16 cellular contexts compared by ENCODE assay signal in the genomic region with DNA sequence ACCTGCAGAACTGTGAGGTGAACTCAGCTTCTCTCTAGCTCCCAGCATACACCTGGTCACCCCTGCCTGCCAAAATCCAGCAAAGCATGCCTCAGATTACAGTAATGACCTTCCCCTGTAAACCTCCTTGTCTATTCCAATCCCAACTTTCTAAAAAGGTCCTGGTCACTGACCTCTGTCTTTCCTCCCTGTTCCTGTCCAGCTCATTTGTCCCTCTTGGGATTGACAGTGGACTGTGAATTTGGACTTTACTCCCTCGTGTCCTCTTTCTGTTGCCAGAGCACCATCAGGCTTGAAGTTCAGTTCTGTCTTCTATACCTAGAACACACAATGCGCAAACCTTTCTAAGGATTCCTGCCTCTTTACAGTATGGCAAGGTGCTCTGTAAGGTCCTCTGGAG. TPM values are rescaled to one million over a fixed set of nuclear protein-coding genes. Genes with fewer than 3 reads are reported as not detected.
DNase-seq lines count a peak whose midpoint lies in the region; ATAC-seq, FAIRE-seq and TF ChIP-seq lines count a peak whose summit lies in the region.
"Had no signal": no experiment of that assay in that cellular context is flagged by ENCODE, and none has a peak within 500 bp of the region (broad histone marks: within the 10 kb centered on the region; RNA-seq: fewer than 3 reads in every experiment).

No MANE protein-coding gene starts in this region.

- peaks cover 4% of the 10 kb centered on the region for H3K79me2 ChIP-seq in HepG2 (ENCODE audit: insufficient read depth, low read length)

- H3K27ac Mint-ChIP-seq in MCF 10A (ENCODE audit: low read depth, unreplicated experiment): peak overlapping the region; percentile 20
- H3K27ac Mint-ChIP-seq: HFFc6 had no signal

- TF ChIP-seq RAD21 in HepG2 (CRISPR knock-in tag; IDR thresholded peaks at IDR 0.05): no peak

- POLR2A ChIA-PET in MCF 10A (lab: Yijun Ruan, JAX): interaction anchor here (0.7 kb wide), 1 partner anchor 56 kb away, joined by 3 read pairs; no protein-coding TSS in a partner anchor
- POLR2A ChIA-PET in HepG2 (lab: Yijun Ruan, JAX): no interaction called here

- no peaks in the 10 kb centered on the region for H3K4me1 Mint-ChIP-seq in MCF 10A (ENCODE audit: insufficient read depth, unreplicated experiment)

- in situ Hi-C loops in HepG2 (cut with HindIII; ENCODE audit: extremely low pct_ligation_motif_present, low pct_unique_long_range_greater_than_20kb): no loop called here

- H3K4me1 ChIP-seq in breast epithelium: no peaks in the 10 kb centered on the region
- H3K4me1 ChIP-seq in HepG2 (ENCODE audit: insufficient read depth, low read length): peaks cover 18% of the 10 kb centered on the region
- H3K4me1 ChIP-seq in small intestine (ENCODE audit: control insufficient read depth in 2 of 2, insufficient read depth in 1 of 2, low read depth in 1 of 2, low read length in 1 of 2): no peaks in the 10 kb centered on the region
- H3K4me1 ChIP-seq: BLaER1 treated with 17β-estradiol and CSF1 and Interleukin-3, amounts not matched to agents 10 nM and 100 nM had no signal

- WGBS in HepG2 (ENCODE audit: low lambda C conversion rate): 71% methylated on average over 2 of the region's 2 CpGs
- 91 to 95% (median 95%) methylated on average over 2 of the region's 2 CpGs for WGBS in small intestine, 3 donors

- no peaks in the 10 kb centered on the region for H3K9me3 Mint-ChIP-seq in MCF 10A (ENCODE audit: unreplicated experiment)
- H3K9me3 Mint-ChIP-seq: CD4-positive, CD25-positive, alpha-beta regulatory T cell; HFFc6 had no signal

- no peaks in the 10 kb centered on the region for H4K20me1 ChIP-seq in HepG2 (ENCODE audit: insufficient read depth, low read length)

- FAIRE-seq in HepG2 (lab: Jason Lieb, UNC): no peak
- FAIRE-seq in small intestine (lab: Jason Lieb, UNC): no peak
- FAIRE-seq: H1, HTR-8/SVneo had no signal

- H3K9ac ChIP-seq in HepG2 (ENCODE audit: insufficient read depth, low read depth, low read length): no peak overlapping the region
- H3K9ac ChIP-seq: BLaER1 treated with 17β-estradiol and CSF1 and Interleukin-3, amounts not matched to agents 10 nM and 100 nM had no signal

- no peak for TF ChIP-seq POLR2A in breast epithelium (IDR thresholded peaks at IDR 0.05)
- no peak for TF ChIP-seq POLR2A in HepG2 (IDR thresholded peaks at IDR 0.05; ENCODE audit: insufficient read depth in 1 of 2, low read depth in 2 of 2, low read length in 2 of 2)

- TF ChIP-seq EP300 in HepG2 (IDR thresholded peaks at IDR 0.05; ENCODE audit: low read depth in 2 of 2, low read length in 2 of 2): no peak
- TF ChIP-seq EP300 in HepG2 (CRISPR knock-in tag; IDR thresholded peaks at IDR 0.05; ENCODE audit: borderline replicate concordance): no peak

- TF ChIP-seq CTCF in MCF 10A (IDR thresholded peaks at IDR 0.05; ENCODE audit: unreplicated experiment) (no peak), breast epithelium (IDR thresholded peaks at IDR 0.05) (no peak), HepG2 (CRISPR knock-in tag; IDR thresholded peaks at IDR 0.05) (no peak)

- CTCF ChIA-PET in MCF 10A (lab: Yijun Ruan, JAX): interaction anchor here (0.6 to 1.4 kb wide), 2 partner anchors 25 to 467 kb away, joined by 4 read pairs; no protein-coding TSS in a partner anchor
- CTCF ChIA-PET in HepG2 (lab: Yijun Ruan, JAX; ENCODE audit: low intra/inter-chr PET ratio, low total read pairs): no interaction called here

- intact Hi-C loops in MCF 10A (cut with micrococcal nuclease) (no loop called here), breast epithelium (cut with DNase I; ENCODE audit: low total_unique reads) (no loop called here), HepG2 (cut with micrococcal nuclease; ENCODE audit: unreplicated experiment) (no loop called here)

- no peak overlapping the region for H3K4me2 ChIP-seq in HepG2 (ENCODE audit: low read depth, low read length)
- H3K4me2 ChIP-seq: BLaER1 treated with 17β-estradiol and CSF1 and Interleukin-3, amounts not matched to agents 10 nM and 100 nM had no signal

- H3K27ac ChIP-seq in breast epithelium (no peak overlapping the region), HepG2 (ENCODE audit: extremely low read length, insufficient read depth, low read length) (no peak overlapping the region), small intestine (ENCODE audit: low read depth in 1 of 2, low read length in 1 of 2) (no peak overlapping the region)
- H3K27ac ChIP-seq: BLaER1 treated with 17β-estradiol and CSF1 and Interleukin-3, amounts not matched to agents 10 nM and 100 nM had no signal

- peaks cover 11% of the 10 kb centered on the region for H3K36me3 Mint-ChIP-seq in MCF 10A (ENCODE audit: insufficient read depth, unreplicated experiment)

- no peak overlapping the region for H2AFZ ChIP-seq in HepG2 (ENCODE audit: low read length)

- H3K4me3 ChIP-seq in breast epithelium (no peak overlapping the region), HepG2 (replicated peaks in 1 of 3; ENCODE audit: insufficient read depth in 1 of 3, low read depth in 2 of 3, low read length in 3 of 3) (no peak overlapping the region), small intestine (ENCODE audit: low read depth in 1 of 2, low read length in 2 of 2) (no peak overlapping the region)
- H3K4me3 ChIP-seq: BLaER1 treated with 17β-estradiol and CSF1 and Interleukin-3, amounts not matched to agents 10 nM and 100 nM had no signal

- BruUV-seq in MCF 10A (replicated peaks; lab: Mats Ljungman, UMichigan) (no TSS peak), HepG2 (replicated peaks; lab: Mats Ljungman, UMichigan) (no TSS peak)

- no peak overlapping the region for H3K4me3 Mint-ChIP-seq in MCF 10A (ENCODE audit: unreplicated experiment)
- H3K4me3 Mint-ChIP-seq: CD4-positive, CD25-positive, alpha-beta regulatory T cell; HFFc6 had no signal

- no peaks in the 10 kb centered on the region for H3K36me3 ChIP-seq in breast epithelium
- H3K36me3 ChIP-seq in HepG2 (replicated peaks in 1 of 2; ENCODE audit: control insufficient read depth in 1 of 2, insufficient read depth in 2 of 2, low read length in 2 of 2): peaks cover 16 to 56% of the 10 kb centered on the region in 2 experiments
- H3K36me3 ChIP-seq in small intestine (ENCODE audit: control insufficient read depth in 2 of 2, insufficient read depth in 2 of 2, low read length in 2 of 2): peaks cover 0 to 16% of the 10 kb centered on the region in 2 donors

- ATAC-seq in HepG2: peak; percentile 25; the same call in 2 of the 3 replicates
- no peak for ATAC-seq in HG03280 (IDR thresholded peaks at IDR 0.05; ENCODE audit: unreplicated experiment)

- DNase-seq in MCF 10A (ENCODE audit: unreplicated experiment) (no peak), breast epithelium (ENCODE audit: low spot score in 2 of 2) (no peak), HepG2 (ENCODE audit: low spot score) (peak; percentile 11), small intestine (peak; percentile 35), SIG-M5 treated with dmso at 0.1 percent for 504 hours (lab: John Stamatoyannopoulos, UW; ENCODE audit: unreplicated experiment) (no peak)
- no peak for DNase-seq in activated CD8-positive, alpha-beta memory T cell treated with anti-CD3 and anti-CD28 coated beads, Interleukin-2, amount 50 U/mL, for 48 hours
- DNase-seq: ACHN; CD4-positive, CD25-positive, alpha-beta regulatory T cell; DMS53; GF-D8; HCEC 1CT; HFFc6 had no signal

- H3K9me3 ChIP-seq in breast epithelium (no peaks in the 10 kb centered on the region), HepG2 (ENCODE audit: low read length) (no peaks in the 10 kb centered on the region), small intestine (ENCODE audit: control insufficient read depth, low read depth) (no peaks in the 10 kb centered on the region)
- H3K9me3 ChIP-seq: BLaER1 treated with 17β-estradiol and CSF1 and Interleukin-3, amounts not matched to agents 10 nM and 100 nM had no signal

- H3K27me3 Mint-ChIP-seq in MCF 10A (ENCODE audit: insufficient read depth, unreplicated experiment): no peaks in the 10 kb centered on the region
- H3K27me3 Mint-ChIP-seq: CD4-positive, CD25-positive, alpha-beta regulatory T cell had no signal

- H3K27me3 ChIP-seq in breast epithelium (no peaks in the 10 kb centered on the region), HepG2 (ENCODE audit: control insufficient read depth in 1 of 2, insufficient read depth in 2 of 2, low read length in 2 of 2) (no peaks in the 10 kb centered on the region), small intestine (ENCODE audit: control insufficient read depth in 2 of 2, insufficient read depth in 2 of 2, low read length in 2 of 2) (no peaks in the 10 kb centered on the region)
- H3K27me3 ChIP-seq: BLaER1 treated with 17β-estradiol and CSF1 and Interleukin-3, amounts not matched to agents 10 nM and 100 nM had no signal

TF ChIP-seq in HepG2, 621 proteins besides CTCF, POLR2A, EP300 and RAD21 (continues in another document):
- TF ChIP-seq ZNF619 (CRISPR knock-in tag; IDR thresholded peaks at IDR 0.05) (no peak), NCOA2 (CRISPR knock-in tag; IDR thresholded peaks at IDR 0.05) (no peak), NR2F6 (IDR thresholded peaks at IDR 0.05) (0 out of 2 replicates have a peak, but pooled peaks have one; percentile 12), NR2F6 (CRISPR knock-in tag; IDR thresholded peaks at IDR 0.05) (no peak)

RNA-seq across cellular contexts. Expression of a gene that starts 50.3 kb away (rescaled TPM):
- total RNA-seq in MCF 10A (2022) (28.5 and 34.5 TPM in 2 replicates), breast epithelium (10 to 100 TPM; 19.0 to 51.5 (median 30.2) TPM), HepG2 (2016; rRNA removed; fragmentation: Illumina TruSeq; extraction: Trizol) (37.0 and 52.4 TPM in 2 replicates)
- 27.5 and 32.2 TPM in 2 replicates for total RNA-seq in HepG2 (2016; cell fraction: cytosol; rRNA removed; fragmentation: Illumina TruSeq; extraction: Trizol; ENCODE audit: low read depth)
- total RNA-seq in HepG2 (2016; cell fraction: insoluble cytoplasmic fraction; rRNA removed; fragmentation: Illumina TruSeq; extraction: Trizol): 35.9 and 52.4 TPM in 2 replicates
- total RNA-seq in HepG2 (2016; cell fraction: membrane; rRNA removed; fragmentation: Illumina TruSeq; extraction: Trizol): 35.1 and 35.8 TPM in 2 replicates
- total RNA-seq in HepG2 (2016; cell fraction: nucleus; rRNA removed; fragmentation: Illumina TruSeq; extraction: Trizol): 20.8 and 21.2 TPM in 2 replicates
- polyA plus RNA-seq in HepG2 (2011; rRNA removed) (48.7 and 49.7 TPM in 2 replicates), small intestine (100 to 1,000 TPM in 2 of 3 donors, 10 to 100 TPM in 1; 72.6 to 221 (median 145) TPM)
- polyA plus RNA-seq in HepG2 (2011; cell fraction: cytosol; rRNA removed): 51.7 and 69.8 TPM in 2 replicates
- 17.3 and 18.6 TPM in 2 replicates for polyA plus RNA-seq in HepG2 (2011; cell fraction: nucleus; rRNA removed)
- 54.3 and 54.5 TPM in 2 replicates for polyA plus RNA-seq in HepG2 (2012)
- 37.9 and 57.9 TPM in 2 replicates for polyA plus RNA-seq in HepG2 (2016; cell fraction: cytosol; fragmentation: Illumina TruSeq; extraction: Trizol; ENCODE audit: low read depth)
- 97.4 and 99.9 TPM in 2 replicates for polyA plus RNA-seq in HepG2 (2016; cell fraction: insoluble cytoplasmic fraction; fragmentation: Illumina TruSeq; extraction: Trizol; ENCODE audit: low read depth)
- polyA plus RNA-seq in HepG2 (2016; cell fraction: membrane; fragmentation: Illumina TruSeq; extraction: Trizol; ENCODE audit: low read depth): 50.6 and 54.6 TPM in 2 replicates
- 42.9 and 44.8 TPM in 2 replicates for polyA plus RNA-seq in HepG2 (2016; cell fraction: nucleus; fragmentation: Illumina TruSeq; extraction: Trizol; ENCODE audit: insufficient read depth, low read depth)
- 7.5 and 10.8 TPM in 2 replicates for polyA minus RNA-seq in HepG2 (2011; rRNA and poly(A)+ RNA removed; ENCODE audit: low replicate concordance)
- polyA minus RNA-seq in HepG2 (2011; cell fraction: cytosol; rRNA and poly(A)+ RNA removed): 17.3 and 20.8 TPM in 2 replicates
- polyA minus RNA-seq in HepG2 (2011; cell fraction: nucleus; rRNA and poly(A)+ RNA removed): 30.0 and 33.6 TPM in 2 replicates

Comparison
In these comparisons a context has a peak if more than half of its experiments do, and no peak if none do; other contexts are left out.
1. DNase-seq: peak in HepG2 (single experiment) and small intestine (single experiment); none in MCF 10A (single experiment), breast epithelium (0 of 2), activated CD8-positive, alpha-beta memory T cell treated with anti-CD3 and anti-CD28 coated beads, Interleukin-2, amount 50 U/mL, for 48 hours (single experiment) and SIG-M5 treated with dmso at 0.1 percent for 504 hours (single experiment).